Comparison of ENCODE assay signal across 1 cellular context in genomic region chr14:75138492-75138891, GRCh38.
A peak's percentile ranks its signal among the peaks of the same experiment; 100 is the strongest.
TF ChIP-seq lines count a peak whose summit lies in the region.

No MANE protein-coding gene starts in this region.

TF ChIP-seq in GM12878, 131 proteins besides CTCF, POLR2A, EP300 and RAD21 (continued from another document):
- TF ChIP-seq ZNF592 (IDR thresholded peaks at IDR 0.05), result no peak
- no peak for TF ChIP-seq EGR1 (IDR thresholded peaks at IDR 0.05; ENCODE audit: borderline replicate concordance in 1 of 2, low read depth in 2 of 2, low read length in 2 of 2)
- TF ChIP-seq SMAD5 (IDR thresholded peaks at IDR 0.05; ENCODE audit: low read depth), result no peak
- TF ChIP-seq GABPA (IDR thresholded peaks at IDR 0.05; ENCODE audit: low read depth), result no peak
- no peak for TF ChIP-seq NR2C2 (IDR thresholded peaks at IDR 0.05; ENCODE audit: borderline replicate concordance, control insufficient read depth, insufficient read length, low read depth)
- no peak for TF ChIP-seq WRNIP1 (IDR thresholded peaks at IDR 0.05; ENCODE audit: borderline replicate concordance, low read depth, low read length)
- TF ChIP-seq SREBF1 (IDR thresholded peaks at IDR 0.05; ENCODE audit: low read length), result no peak
- no peak for TF ChIP-seq SIN3A (IDR thresholded peaks at IDR 0.05; ENCODE audit: low read depth, low read length)
- peak; percentile 79 for TF ChIP-seq MEF2A (IDR thresholded peaks at IDR 0.05; ENCODE audit: insufficient read depth, low read depth, low read length)
- TF ChIP-seq CEBPZ (IDR thresholded peaks at IDR 0.05; ENCODE audit: low read depth, low read length), result no peak
- TF ChIP-seq TAF1 (IDR thresholded peaks at IDR 0.05; ENCODE audit: borderline replicate concordance, low read depth, low read length), result no peak
- TF ChIP-seq CBX5 (IDR thresholded peaks at IDR 0.05; ENCODE audit: low read depth), result no peak
- no peak for TF ChIP-seq SIX5 (IDR thresholded peaks at IDR 0.05; ENCODE audit: low read depth, low read length, severe bottlenecking)
- TF ChIP-seq SKIL (IDR thresholded peaks at IDR 0.05; ENCODE audit: low read depth, poor library complexity, severe bottlenecking), result no peak
- no peak for TF ChIP-seq HSF1 (IDR thresholded peaks at IDR 0.05; ENCODE audit: low read depth, low read length)
- TF ChIP-seq YY1 (IDR thresholded peaks at IDR 0.05; ENCODE audit: low read depth, low read length), result no peak
- TF ChIP-seq ATF3 (IDR thresholded peaks at IDR 0.05; ENCODE audit: borderline replicate concordance, extremely low read depth, low read depth, low read length), result no peak
- no peak for TF ChIP-seq SUZ12 (IDR thresholded peaks at IDR 0.05; ENCODE audit: unreplicated experiment)
- no peak for TF ChIP-seq RUNX3 (IDR thresholded peaks at IDR 0.05; ENCODE audit: low read length)
- TF ChIP-seq ZNF207 (IDR thresholded peaks at IDR 0.05; ENCODE audit: borderline replicate concordance), result no peak
- no peak for TF ChIP-seq CHD2 (IDR thresholded peaks at IDR 0.05; ENCODE audit: borderline replicate concordance, low read depth, low read length)
- no peak for TF ChIP-seq E4F1 (IDR thresholded peaks at IDR 0.05; ENCODE audit: borderline replicate concordance, partially characterized antibody)
- TF ChIP-seq IRF3 (IDR thresholded peaks at IDR 0.05), result no peak
